ENCODE assay signal across 31 cellular contexts in genomic region chr19:39518975-39519374, GRCh38. TPM values are rescaled to one million over a fixed set of nuclear protein-coding genes. Genes with fewer than 3 reads are reported as not detected.
DNase-seq lines count a peak whose midpoint lies in the region; TF ChIP-seq lines count a peak whose summit lies in the region.
"Had no signal": no experiment of that assay in that cellular context is flagged by ENCODE, and none has a peak within 500 bp of the region (broad histone marks: within the 10 kb centered on the region; RNA-seq: fewer than 3 reads in every experiment).

No MANE protein-coding gene starts in this region.

- H3K4me3 Mint-ChIP-seq in progenitor cell of endocrine pancreas (ENCODE audit: low read depth), result no peak overlapping the region
- H3K4me3 Mint-ChIP-seq: activated CD8-positive, alpha-beta memory T cell treated with anti-CD3 and anti-CD28 coated beads, Interleukin-2, amount 10 ng/mL, durations not matched to agents 7 days and 5 days; CD8-positive, alpha-beta T cell; stimulated activated memory B cell treated with anti-CD40 and anti-IgM and Interleukin-4, amounts not matched to agents 10 μg/mL and 1 μg/mL and 100 μg/mL, for 72 hours had no signal

- H3K36me3 ChIP-seq in iPS-20b (ENCODE audit: insufficient read depth, low read depth, low read length), result peaks cover 12% of the 10 kb centered on the region; the same call in 1 of the 2 replicates
- H3K36me3 ChIP-seq: ascending aorta had no signal

- H3K4me3 ChIP-seq in iPS-20b (ENCODE audit: low read length), result peak overlapping the region; percentile 55; the same call in 1 of the 2 replicates
- H3K4me3 ChIP-seq: ascending aorta, smooth muscle cell had no signal

- no peak overlapping the region for H3K27ac ChIP-seq in iPS-20b (ENCODE audit: low read length)
- H3K27ac ChIP-seq: ascending aorta had no signal

- peak overlapping the region; percentile 56 for H3K27ac Mint-ChIP-seq in progenitor cell of endocrine pancreas
- H3K27ac Mint-ChIP-seq: activated CD8-positive, alpha-beta memory T cell treated with anti-CD3 and anti-CD28 coated beads, Interleukin-2, amount 10 ng/mL, durations not matched to agents 7 days and 5 days; activated naive CD4-positive, alpha-beta T cell treated with anti-CD3 and anti-CD28 coated beads, Interleukin-2, amount 50 U/mL, for 72 hours; CD8-positive, alpha-beta T cell; stimulated activated memory B cell treated with anti-CD40 and anti-IgM and Interleukin-4, amounts not matched to agents 10 μg/mL and 1 μg/mL and 100 μg/mL, for 72 hours had no signal

- H3K27me3 ChIP-seq in iPS-20b (ENCODE audit: insufficient read depth, low read length), result peaks cover 26% of the 10 kb centered on the region

- no peaks in the 10 kb centered on the region for H3K9me3 Mint-ChIP-seq in progenitor cell of endocrine pancreas (ENCODE audit: low read depth)
- H3K9me3 Mint-ChIP-seq: activated naive CD4-positive, alpha-beta T cell treated with anti-CD3 and anti-CD28 coated beads, Interleukin-2, amount 50 U/mL, for 72 hours; CD8-positive, alpha-beta T cell; stimulated activated memory B cell treated with anti-CD40 and anti-IgM and Interleukin-4, amounts not matched to agents 10 μg/mL and 1 μg/mL and 100 μg/mL, for 72 hours had no signal

- no peak for TF ChIP-seq CTCF in progenitor cell of endocrine pancreas (IDR thresholded peaks at IDR 0.05; ENCODE audit: unreplicated experiment)

- peaks cover 3% of the 10 kb centered on the region for H3K36me3 Mint-ChIP-seq in progenitor cell of endocrine pancreas (ENCODE audit: insufficient read depth)
- H3K36me3 Mint-ChIP-seq: activated CD8-positive, alpha-beta memory T cell treated with anti-CD3 and anti-CD28 coated beads, Interleukin-2, amount 10 ng/mL, durations not matched to agents 7 days and 5 days; CD8-positive, alpha-beta T cell; stimulated activated memory B cell treated with anti-CD40 and anti-IgM and Interleukin-4, amounts not matched to agents 10 μg/mL and 1 μg/mL and 100 μg/mL, for 72 hours had no signal

- peak; percentile 75 for DNase-seq in DMS53 (lab: John Stamatoyannopoulos, UW)
- no peak for DNase-seq in DMS53 treated with DMSO at 0.1 percent for 48 hours (lab: John Stamatoyannopoulos, UW; ENCODE audit: unreplicated experiment)
- DNase-seq in NCI-H510A treated with DMSO at 0.1 percent for 48 hours (lab: John Stamatoyannopoulos, UW), result peak; percentile 49
- DNase-seq in progenitor cell of endocrine pancreas (ENCODE audit: low spot score, unreplicated experiment), result no peak
- DNase-seq in DMS 273 treated with DMSO at 0.1 percent for 48 hours (lab: John Stamatoyannopoulos, UW), result no peak
- no peak for DNase-seq in NCI-H2107 (lab: John Stamatoyannopoulos, UW)
- DNase-seq in T1000 (lab: John Stamatoyannopoulos, UW), result no peak
- DNase-seq: activated CD4-positive, alpha-beta T cell treated with anti-CD3 and anti-CD28 coated beads, Interleukin-2, amount 50 U/mL, for 1 hour; activated CD8-positive, alpha-beta memory T cell treated with anti-CD3 and anti-CD28 coated beads, Interleukin-2, amount 10 ng/mL, durations not matched to agents 7 days and 5 days; caudate nucleus; CD8-positive, alpha-beta T cell; dermis blood vessel endothelial cell; DMS79 treated with DMSO at 0.1 percent for 48 hours; KBM-7; kidney glomerular epithelial cell; NCI-H1436 treated with DMSO at 0.1 percent for 48 hours; NCI-H748 treated with DMSO at 0.1 percent for 48 hours; occipital lobe; retina; stimulated activated CD4-positive, alpha-beta T cell treated with anti-CD3 and anti-CD28 coated beads, Interleukin-2, amount 100 ng/mL, for 48 hours had no signal

- peaks cover 6% of the 10 kb centered on the region for H3K4me1 Mint-ChIP-seq in progenitor cell of endocrine pancreas (ENCODE audit: low read depth)

- no peaks in the 10 kb centered on the region for H3K9me3 ChIP-seq in iPS-20b (ENCODE audit: insufficient read depth, low read depth, low read length)
- H3K9me3 ChIP-seq: ascending aorta had no signal

- no peaks in the 10 kb centered on the region for H3K4me1 ChIP-seq in iPS-20b (ENCODE audit: insufficient read depth, low read length)

- peaks cover 8% of the 10 kb centered on the region for H3K27me3 Mint-ChIP-seq in progenitor cell of endocrine pancreas

- H3K9ac ChIP-seq in iPS-20b (ENCODE audit: low read depth, low read length), result peak overlapping the region; percentile 47; the same call in 1 of the 2 replicates

RNA-seq across cellular contexts. Expression of gene SELENOV, which starts 4.0 kb away (rescaled TPM):
- total RNA-seq in progenitor cell of endocrine pancreas, result 5.1 and 6.5 TPM in 2 replicates
- total RNA-seq: A172; activated CD8-positive, alpha-beta memory T cell treated with anti-CD3 and anti-CD28 coated beads, Interleukin-2, amount 10 ng/mL, durations not matched to agents 7 days and 5 days; activated naive CD4-positive, alpha-beta T cell treated with anti-CD3 and anti-CD28 coated beads, Interleukin-2, amount 50 U/mL, for 72 hours; ascending aorta; CD8-positive, alpha-beta T cell; dermis blood vessel endothelial cell; fibroblast of lung; lung microvascular endothelial cell; myocyte; occipital lobe; smooth muscle cell; T-helper 2 cell treated with Interferon-gamma antibody and Interleukin-4, amounts not matched to agents 100 ng/mL and 5 ng/mL, for 36 hours had no signal

RNA-seq across cellular contexts. Expression of gene EID2B, which starts 13.7 kb away (rescaled TPM):
- 1.8 and 2.0 TPM in 2 replicates for total RNA-seq in progenitor cell of endocrine pancreas
- total RNA-seq: ascending aorta had no signal

RNA-seq across cellular contexts. Expression of gene DLL3, which starts 20.2 kb away (rescaled TPM):
- total RNA-seq in progenitor cell of endocrine pancreas, result 0.93 and 1.1 TPM in 2 replicates
- total RNA-seq: A172, ascending aorta, urinary bladder had no signal

RNA-seq across cellular contexts. Expression of gene EID2, which starts 21.0 kb away (rescaled TPM):
- 21.0 and 24.1 TPM in 2 replicates for total RNA-seq in progenitor cell of endocrine pancreas

RNA-seq across cellular contexts. Expression of gene TIMM50, which starts 38.3 kb away (rescaled TPM):
- total RNA-seq in progenitor cell of endocrine pancreas, result 79.3 TPM in 2 replicates

Comparison
In these comparisons a context has a peak if more than half of its experiments do, and no peak if none do; other contexts are left out.
1. DNase-seq: peak in DMS53 (single experiment) and NCI-H510A treated with DMSO at 0.1 percent for 48 hours (single experiment); none in DMS53 treated with DMSO at 0.1 percent for 48 hours (single experiment), progenitor cell of endocrine pancreas (single experiment), DMS 273 treated with DMSO at 0.1 percent for 48 hours (single experiment), NCI-H2107 (single experiment) and T1000 (single experiment).